ENCODE assay signal across 23 cellular contexts in genomic region chr1:232431326-232431725, GRCh38.
"Had no signal": no experiment of that assay in that cellular context is flagged by ENCODE, and none has a peak within 500 bp of the region (broad histone marks: within the 10 kb centered on the region; RNA-seq: fewer than 3 reads in every experiment).

No MANE protein-coding gene starts in this region.

- H3K27me3 ChIP-seq: ovary, right lobe of liver, tibial nerve, upper lobe of left lung, vagina had no signal

- H3K36me3 ChIP-seq: ovary had no signal

- H3K27ac ChIP-seq: lower lobe of right lung, ovary, right lobe of liver, upper lobe of left lung, vagina had no signal

- H3K4me1 ChIP-seq: right lobe of liver had no signal

- H3K9me3 ChIP-seq: lower lobe of right lung, ovary, right lobe of liver, tibial nerve, upper lobe of left lung, vagina had no signal

- ATAC-seq: lower lobe of right lung; natural killer cell; right lobe of liver; stimulated activated memory B cell treated with anti-CD40 and anti-IgM and Interleukin-4, amounts not matched to agents 10 μg/mL and 1 μg/mL and 100 μg/mL, for 72 hours; stimulated activated naive CD8-positive, alpha-beta T cell treated with anti-CD3 and anti-CD28 coated beads, Interleukin-15, amount 100 ng/mL, for 72 hours had no signal

- DNase-seq: glutamatergic neuron; immature natural killer cell; kidney; lower lobe of right lung; mammary epithelial cell; mesenchymal stem cell; naive B cell; natural killer cell; ovary; retina; right lobe of liver; stimulated activated CD4-positive, alpha-beta T cell treated with anti-CD3 and anti-CD28 coated beads, Interleukin-1b, Interleukin-23, amount 100 ng/mL, for 48 hours; stimulated activated CD4-positive, alpha-beta T cell treated with anti-CD3 and anti-CD28 coated beads, Interleukin-2, amount 100 ng/mL, for 48 hours; stimulated activated CD4-positive, alpha-beta T cell treated with anti-CD3 and anti-CD28 coated beads, Interleukin-4, amount 100 ng/mL, for 4 hours; stimulated activated CD8-positive, alpha-beta memory T cell treated with anti-CD3 and anti-CD28 coated beads, Interleukin-4, amount 100 ng/mL, for 48 hours; stimulated activated naive CD4-positive, alpha-beta T cell treated with Interleukin-2 at 50 U/mL for 16 hours; stimulated activated naive CD8-positive, alpha-beta T cell treated with anti-CD3 and anti-CD28 coated beads, Interleukin-15, amount 100 ng/mL, for 72 hours; substantia nigra; upper lobe of left lung had no signal

- H3K4me3 ChIP-seq: lower lobe of right lung, ovary, right lobe of liver, smooth muscle cell, upper lobe of left lung, vagina had no signal
